In genomic region chr6:158514176-158514575, GRCh38 we compare ENCODE assay signal across 13 cellular contexts.
"Had no signal": no experiment of that assay in that cellular context is flagged by ENCODE, and none has a peak within 500 bp of the region (broad histone marks: within the 10 kb centered on the region; RNA-seq: fewer than 3 reads in every experiment).

No MANE protein-coding gene starts in this region.

- ATAC-seq: activated CD8-positive, alpha-beta memory T cell treated with anti-CD3 and anti-CD28 coated beads, Interleukin-2, amount 10 ng/mL, durations not matched to agents 7 days and 5 days; gastroesophageal sphincter had no signal

- H3K36me3 ChIP-seq: colonic mucosa, left ventricle myocardium inferior had no signal

- H3K27ac ChIP-seq: colonic mucosa, gastroesophageal sphincter, left ventricle myocardium inferior, tibial nerve had no signal

- H3K36me3 Mint-ChIP-seq: activated CD8-positive, alpha-beta memory T cell treated with anti-CD3 and anti-CD28 coated beads, Interleukin-2, amount 10 ng/mL, durations not matched to agents 7 days and 5 days; memory B cell had no signal

- H3K4me3 Mint-ChIP-seq: activated CD8-positive, alpha-beta memory T cell treated with anti-CD3 and anti-CD28 coated beads, Interleukin-2, amount 10 ng/mL, durations not matched to agents 7 days and 5 days; memory B cell had no signal

- H3K9me3 Mint-ChIP-seq: memory B cell had no signal

- DNase-seq: activated CD4-positive, CD25-positive, alpha-beta regulatory T cell; activated CD8-positive, alpha-beta memory T cell treated with anti-CD3 and anti-CD28 coated beads, Interleukin-2, amount 10 ng/mL, durations not matched to agents 7 days and 5 days; activated gamma-delta T cell treated with Interleukin-2 at 50 U/mL for 16 hours; activated T-cell treated with anti-CD3 and anti-CD28 coated beads, Interleukin-2, amount 50 U/mL, for 48 hours; caudate nucleus; colonic mucosa; kidney; left ventricle myocardium inferior; stimulated activated CD4-positive, alpha-beta T cell treated with anti-CD3 and anti-CD28 coated beads, Interleukin-15, amount 100 ng/mL, for 24 hours; stimulated activated CD4-positive, alpha-beta T cell treated with anti-CD3 and anti-CD28 coated beads, Interleukin-4, amount 100 ng/mL, for 24 hours had no signal

- H3K9me3 ChIP-seq: colonic mucosa, gastroesophageal sphincter, left ventricle myocardium inferior, tibial nerve had no signal

- H3K4me3 ChIP-seq: colonic mucosa, gastroesophageal sphincter, left ventricle myocardium inferior, tibial nerve had no signal

- H3K27ac Mint-ChIP-seq: activated CD8-positive, alpha-beta memory T cell treated with anti-CD3 and anti-CD28 coated beads, Interleukin-2, amount 10 ng/mL, durations not matched to agents 7 days and 5 days; memory B cell had no signal
